20 cellular contexts compared by ENCODE assay signal in the genomic region with DNA sequence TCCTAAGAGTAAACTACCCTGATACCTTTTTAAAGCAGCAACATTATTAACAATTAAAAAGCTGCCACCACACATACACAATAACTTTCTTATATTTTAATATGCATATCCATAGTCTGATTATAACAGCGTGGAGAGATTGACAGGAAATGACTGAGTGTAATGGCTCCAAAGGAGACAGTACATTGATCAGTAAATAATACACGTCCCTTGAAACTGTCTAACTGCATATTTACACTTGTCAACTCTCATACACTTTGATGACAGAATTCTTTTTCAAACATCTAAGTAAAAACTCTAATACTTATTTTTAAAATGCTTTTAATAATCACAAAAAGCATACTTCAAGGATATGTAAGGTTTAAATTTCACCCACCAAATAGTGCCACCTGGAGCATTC.
"Had no signal": no experiment of that assay in that cellular context is flagged by ENCODE, and none has a peak within 500 bp of the region (broad histone marks: within the 10 kb centered on the region; RNA-seq: fewer than 3 reads in every experiment).

No MANE protein-coding gene starts in this region.

- H3K4me3 ChIP-seq: dorsolateral prefrontal cortex, lower lobe of right lung, thoracic aorta, vagina had no signal

- H3K4me3 Mint-ChIP-seq: brain; effector memory CD8-positive, alpha-beta T cell; stimulated activated effector memory CD8-positive, alpha-beta T cell treated with anti-CD3 and anti-CD28 coated beads, Interleukin-12 subunit alpha, Interleukin-12 subunit beta, amount 100 ng/mL, for 72 hours; type B pancreatic cell had no signal

- H3K9me3 ChIP-seq: lower lobe of right lung, thoracic aorta, vagina had no signal

- H3K36me3 ChIP-seq: lower lobe of right lung, thoracic aorta, vagina had no signal

- H3K9me3 Mint-ChIP-seq: brain; effector memory CD8-positive, alpha-beta T cell; stimulated activated effector memory CD8-positive, alpha-beta T cell treated with anti-CD3 and anti-CD28 coated beads, Interleukin-12 subunit alpha, Interleukin-12 subunit beta, amount 100 ng/mL, for 72 hours; type B pancreatic cell had no signal

- H3K27ac ChIP-seq: dorsolateral prefrontal cortex, lower lobe of right lung, thoracic aorta, vagina had no signal

- DNase-seq: activated CD4-positive, alpha-beta T cell treated with anti-CD3 and anti-CD28 coated beads for 1 hour; activated gamma-delta T cell treated with Interleukin-2 at 50 U/mL for 16 hours; aorta; dorsolateral prefrontal cortex; effector memory CD8-positive, alpha-beta T cell; foreskin melanocyte; lower lobe of right lung; naive B cell; small intestine; stimulated activated CD4-positive, alpha-beta T cell treated with anti-CD3 and anti-CD28 coated beads, Interleukin-2, amount 100 ng/mL, for 24 hours; T-helper 1 cell; T-helper 9 cell had no signal

- H3K27me3 ChIP-seq: dorsolateral prefrontal cortex, vagina had no signal

- H3K27me3 Mint-ChIP-seq: brain; effector memory CD8-positive, alpha-beta T cell; naive B cell; type B pancreatic cell had no signal

- H3K27ac Mint-ChIP-seq: brain; effector memory CD8-positive, alpha-beta T cell; stimulated activated effector memory CD8-positive, alpha-beta T cell treated with anti-CD3 and anti-CD28 coated beads, Interleukin-12 subunit alpha, Interleukin-12 subunit beta, amount 100 ng/mL, for 72 hours; type B pancreatic cell had no signal

- ATAC-seq: effector memory CD8-positive, alpha-beta T cell; esophagus mucosa; left lobe of liver; lower lobe of right lung; sciatic nerve; stimulated activated effector memory CD8-positive, alpha-beta T cell treated with anti-CD3 and anti-CD28 coated beads, Interleukin-12 subunit alpha, Interleukin-12 subunit beta, amount 100 ng/mL, for 72 hours had no signal

- H3K4me1 ChIP-seq: lower lobe of right lung, vagina had no signal

- H3K36me3 Mint-ChIP-seq: brain; stimulated activated effector memory CD8-positive, alpha-beta T cell treated with anti-CD3 and anti-CD28 coated beads, Interleukin-12 subunit alpha, Interleukin-12 subunit beta, amount 100 ng/mL, for 72 hours had no signal
